ENCODE assay signal across 8 cellular contexts in the genomic region with DNA sequence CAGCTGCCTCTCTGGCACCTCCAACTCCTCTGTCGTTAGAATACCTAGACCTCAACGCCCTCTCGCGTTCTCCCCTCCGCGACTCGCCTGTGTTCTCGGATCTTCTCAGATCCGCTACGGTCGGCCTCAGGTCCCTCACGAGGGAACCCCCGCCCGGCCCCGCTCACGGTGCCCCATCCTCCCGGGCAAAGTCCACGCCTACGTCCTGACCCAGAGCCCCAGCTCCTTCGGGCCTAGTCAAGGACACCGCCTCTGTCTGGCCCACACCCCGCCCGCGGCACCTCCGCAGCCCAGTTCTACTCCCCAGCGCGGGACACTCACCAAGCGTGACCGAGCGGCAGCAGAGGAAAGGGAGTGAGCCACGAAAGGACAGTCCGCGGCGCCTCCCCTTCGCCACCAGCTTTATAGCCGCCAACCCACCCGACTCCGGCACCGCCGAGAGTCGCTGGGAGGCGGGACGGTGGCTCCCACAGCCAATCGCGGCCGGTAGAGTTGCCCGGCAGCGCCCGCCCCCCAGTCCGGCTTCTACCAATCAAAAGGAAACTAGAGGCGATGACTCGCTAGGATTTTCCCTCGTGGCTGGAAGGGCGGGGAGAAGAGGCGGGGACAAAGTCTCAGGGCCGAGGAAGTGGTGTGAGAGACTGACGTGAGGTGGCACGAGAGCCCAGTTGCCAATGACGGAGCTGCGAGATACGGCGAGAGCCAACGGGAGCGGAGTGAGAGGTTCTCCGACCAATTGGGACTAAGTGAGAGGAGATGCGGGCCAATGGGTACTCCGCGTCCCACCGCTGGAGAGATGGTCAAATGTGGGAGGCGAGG. TPM values are rescaled to one million over a fixed set of nuclear protein-coding genes. Genes with fewer than 3 reads are reported as not detected.
A peak's percentile ranks its signal among the peaks of the same experiment; 100 is the strongest.
DNase-seq lines count a peak whose midpoint lies in the region; ATAC-seq and TF ChIP-seq lines count a peak whose summit lies in the region.

A gene (minus strand): TSS at position 378 of the 819 bp plus-strand sequence. CDS start 14,447 bp downstream, outside the sequence.

- intact Hi-C loops in natural killer cell (cut with micrococcal nuclease) = loop anchor here (1.0 to 5.0 kb wide), 10 partner anchors 74 to 406 kb away; a partner anchor contains a TSS

- peak; percentile 86 to 95 (median 86) for ATAC-seq in natural killer cell

- H3K27ac Mint-ChIP-seq in natural killer cell = peak within 1 kb of the TSS; percentile 98 to 99

- peak within 1 kb of the TSS; percentile 94 for H3K4me3 Mint-ChIP-seq in natural killer cell

- peaks cover 32 to 37% of the 10 kb centered on the region in 2 donors for H3K4me1 Mint-ChIP-seq in natural killer cell

- 0 out of 2 replicates have a peak, but pooled peaks cover 1% of the 10 kb centered on the region for H3K36me3 ChIP-seq in H7 (replicated peaks; ENCODE audit: control insufficient read depth, insufficient read depth, low read length)

- peaks cover 0 to 3% of the 10 kb centered on the region in 2 donors for H3K27me3 Mint-ChIP-seq in natural killer cell (ENCODE audit: low read depth in 2 of 2)

- no peaks in the 10 kb centered on the region for H3K9me3 Mint-ChIP-seq in natural killer cell

- peak; percentile 100 for DNase-seq in ELF-1 (ENCODE audit: low read depth, low spot score)
- DNase-seq in H7 = peak; percentile 95
- DNase-seq in M059J (ENCODE audit: low read depth) = peak; percentile 100
- peak; percentile 100 for DNase-seq in SHP77 (lab: John Stamatoyannopoulos, UW)
- DNase-seq in activated effector memory CD4-positive, alpha-beta T cell treated with Interleukin-2 at 50 U/mL for 16 hours = peak; percentile 99
- DNase-seq in fibroblast of peridontal ligament (ENCODE audit: extremely low read depth) = peak; percentile 100
- DNase-seq in natural killer cell = peak; percentile 99
- peak; percentile 99 for DNase-seq in stimulated activated naive CD4-positive, alpha-beta T cell treated with Interleukin-2 at 50 U/mL for 16 hours (lab: John Stamatoyannopoulos, UW)

- peak within 1 kb of the TSS; percentile 91 for H3K4me3 ChIP-seq in H7 (ENCODE audit: insufficient read depth, low read depth, low read length)

- H3K36me3 Mint-ChIP-seq in natural killer cell = no peaks in the 10 kb centered on the region

- no peaks in the 10 kb centered on the region for H3K27me3 ChIP-seq in H7 (ENCODE audit: control insufficient read depth, insufficient read depth, low read length)

- no peak for TF ChIP-seq CTCF in natural killer cell (IDR thresholded peaks at IDR 0.05)

RNA-seq across cellular contexts. Expression of the gene that starts here (rescaled TPM):
- total RNA-seq in H7 (2014; rRNA removed; shearing (Covaris generic)) = 87.9 and 114 TPM in 2 replicates
- 40.2 and 54.4 TPM in 2 replicates for total RNA-seq in M059J (2014; rRNA removed; shearing (Covaris generic))
- total RNA-seq in natural killer cell = 100 to 1,000 TPM in 1 of 3 donors, 10 to 100 TPM in 2; 53.0 to 105 (median 85.8) TPM

Comparison
In these comparisons a context has a peak if more than half of its experiments do, and no peak if none do; other contexts are left out.
1. Peak in every context shown above with its lines: DNase-seq, ATAC-seq and H3K4me3 ChIP-seq.